Comparison of ENCODE assay signal across 8 cellular contexts in genomic region chr2:46471-47345, GRCh38. TPM values are rescaled to one million over a fixed set of nuclear protein-coding genes. Genes with fewer than 3 reads are reported as not detected.
DNase-seq lines count a peak whose midpoint lies in the region; ATAC-seq and TF ChIP-seq lines count a peak whose summit lies in the region.

Gene FAM110C (minus strand): TSS chr2:46505. CDS start chr2:46385, 120 bp downstream.

- TF ChIP-seq CTCF in omental fat pad (IDR thresholded peaks at IDR 0.05): no peak

- peak; percentile 91 for ATAC-seq in Right ventricle myocardium superior (ENCODE audit: poor library complexity)
- ATAC-seq in omental fat pad (ENCODE audit: low FRiP score): peak; percentile 85
- ATAC-seq in HG02840 (IDR thresholded peaks at IDR 0.05; ENCODE audit: low FRiP score, unreplicated experiment): no peak
- ATAC-seq in GM19452 (IDR thresholded peaks at IDR 0.05; ENCODE audit: unreplicated experiment): no peak

- intact Hi-C loops in Right ventricle myocardium superior (cut with DNase I): no loop called here

- DNase-seq in AG20443 (ENCODE audit: low spot score): peak; percentile 31
- DNase-seq in NCI-H1930 (lab: John Stamatoyannopoulos, UW): peak; percentile 33 to 34
- peak; percentile 86 for DNase-seq in activated effector memory CD4-positive, alpha-beta T cell treated with anti-CD3 and anti-CD28 coated beads, Interleukin-2, amount 50 U/mL, for 16 hours
- peak; percentile 74 for DNase-seq in Right ventricle myocardium superior
- DNase-seq in omental fat pad (ENCODE audit: low spot score): no peak
- peak; percentile 86 for DNase-seq in ureter (ENCODE audit: low spot score)

RNA-seq across cellular contexts. Expression of gene FAM110C, which starts in this region (rescaled TPM):
- total RNA-seq in Right ventricle myocardium superior (1.9 TPM), omental fat pad (10 to 100 TPM in 2 of 4 donors, 1 to 10 TPM in 1, under 1 TPM in 1; 0.63 to 78.6 (median 18.0) TPM), ureter (21.8 TPM)

Comparison
In these comparisons a context has a peak if more than half of its experiments do, and no peak if none do; other contexts are left out.
1. ATAC-seq: peak in Right ventricle myocardium superior (single experiment) and omental fat pad (single experiment); none in HG02840 (single experiment) and GM19452 (single experiment).